Comparison of ENCODE assay signal across 11 cellular contexts in genomic region chr5:140794594-140795258, GRCh38. TPM values are rescaled to one million over a fixed set of nuclear protein-coding genes. Genes with fewer than 3 reads are reported as not detected.
DNase-seq lines count a peak whose midpoint lies in the region; TF ChIP-seq lines count a peak whose summit lies in the region.
"Had no signal": no experiment of that assay in that cellular context is flagged by ENCODE, and none has a peak within 500 bp of the region (broad histone marks: within the 10 kb centered on the region; RNA-seq: fewer than 3 reads in every experiment).

PCDHA2 (plus strand) TSS chr5:140794852.

- H3K27ac ChIP-seq in brain microvascular endothelial cell, result no peak within 1 kb of the TSS
- H3K27ac ChIP-seq: BLaER1 treated with 17β-estradiol and CSF1 and Interleukin-3, amounts not matched to agents 10 nM and 100 nM; psoas muscle had no signal

- intact Hi-C loops in CD14-positive monocyte (cut with micrococcal nuclease), result no loop called here

- TF ChIP-seq CTCF in AG09309 (IDR thresholded peaks at IDR 0.05; ENCODE audit: control insufficient read depth, insufficient read depth, low read depth, low read length, missing control alignments) (peak; percentile 47), brain microvascular endothelial cell (IDR thresholded peaks at IDR 0.05; ENCODE audit: low read depth, low read length, missing control alignments) (peak; percentile 7), CD14-positive monocyte (IDR thresholded peaks at IDR 0.05) (no peak)

- no peaks in the 10 kb centered on the region; the same call in 1 of the 2 replicates for H3K9me3 ChIP-seq in HAP-1

- DNase-seq in AG09309 (ENCODE audit: low read depth) (no peak), HuH-7.5 (ENCODE audit: low spot score) (peak; percentile 81), brain microvascular endothelial cell (no peak), medulla oblongata (ENCODE audit: extremely low spot score) (peak; percentile 67), HAP-1 (ENCODE audit: low spot score in 2 of 2) (no peak), CD14-positive monocyte (ENCODE audit: low spot score) (no peak)
- no peak for DNase-seq in stimulated activated CD4-positive, alpha-beta T cell treated with anti-CD3 and anti-CD28 coated beads, Interleukin-4, amount 100 ng/mL, for 24 hours
- DNase-seq in effector CD4-positive, alpha-beta T cell, result no peak
- DNase-seq: psoas muscle, T-helper 1 cell had no signal

- in situ Hi-C loops in brain microvascular endothelial cell (cut with HindIII; ENCODE audit: low pct_ligation_motif_present, low sequenced_read_pairs), result no loop called here
- in situ Hi-C loops in HAP-1 (cut with MboI; ENCODE audit: low sequenced_read_pairs), result no loop called here

- H3K4me3 ChIP-seq in AG09309 (ENCODE audit: control insufficient read depth, low read depth, low read length) (peak within 1 kb of the TSS; percentile 43), brain microvascular endothelial cell (ENCODE audit: low read depth, low read length) (no peak within 1 kb of the TSS), HAP-1 (no peak within 1 kb of the TSS)
- H3K4me3 ChIP-seq: BLaER1 treated with 17β-estradiol and CSF1 and Interleukin-3, amounts not matched to agents 10 nM and 100 nM; psoas muscle had no signal

- peaks cover 0 to 1% of the 10 kb centered on the region in 2 donors for H3K36me3 Mint-ChIP-seq in CD14-positive monocyte

- peaks cover 26 to 69% (median 48%) of the 10 kb centered on the region in 7 donors for H3K9me3 Mint-ChIP-seq in CD14-positive monocyte

- no peaks in the 10 kb centered on the region for H3K4me1 Mint-ChIP-seq in CD14-positive monocyte

- peak within 1 kb of the TSS in 1 of 2 donors; percentile 39 for H3K4me3 Mint-ChIP-seq in CD14-positive monocyte

- H3K36me3 ChIP-seq in brain microvascular endothelial cell (replicated peaks), result no peaks in the 10 kb centered on the region
- no peaks in the 10 kb centered on the region for H3K36me3 ChIP-seq in HAP-1 (replicated peaks)
- H3K36me3 ChIP-seq: BLaER1 treated with 17β-estradiol and CSF1 and Interleukin-3, amounts not matched to agents 10 nM and 100 nM had no signal

- H3K27me3 Mint-ChIP-seq in CD14-positive monocyte (ENCODE audit: low read depth in 3 of 3), result peaks cover 5 to 19% (median 14%) of the 10 kb centered on the region in 3 donors

- no peak within 1 kb of the TSS for H3K27ac Mint-ChIP-seq in CD14-positive monocyte

- no peaks in the 10 kb centered on the region for H3K4me1 ChIP-seq in HAP-1
- H3K4me1 ChIP-seq: psoas muscle had no signal

- H3K27me3 ChIP-seq in brain microvascular endothelial cell (replicated peaks) (no peaks in the 10 kb centered on the region), HAP-1 (ENCODE audit: low read depth) (no peaks in the 10 kb centered on the region)
- H3K27me3 ChIP-seq: BLaER1 treated with 17β-estradiol and CSF1 and Interleukin-3, amounts not matched to agents 10 nM and 100 nM had no signal

RNA-seq across cellular contexts. Expression of gene PCDHA2, which starts in this region (rescaled TPM):
- polyA plus RNA-seq in CD14-positive monocyte, result not detected
- polyA plus RNA-seq: psoas muscle had no signal

Comparison
In these comparisons a context has a peak if more than half of its experiments do, and no peak if none do; other contexts are left out.
1. DNase-seq: peak in HuH-7.5 (single experiment) and medulla oblongata (single experiment); none in AG09309 (single experiment), brain microvascular endothelial cell (single experiment), HAP-1 (0 of 2), stimulated activated CD4-positive, alpha-beta T cell treated with anti-CD3 and anti-CD28 coated beads, Interleukin-4, amount 100 ng/mL, for 24 hours (single experiment), effector CD4-positive, alpha-beta T cell (single experiment) and CD14-positive monocyte (single experiment).